In the genomic region with DNA sequence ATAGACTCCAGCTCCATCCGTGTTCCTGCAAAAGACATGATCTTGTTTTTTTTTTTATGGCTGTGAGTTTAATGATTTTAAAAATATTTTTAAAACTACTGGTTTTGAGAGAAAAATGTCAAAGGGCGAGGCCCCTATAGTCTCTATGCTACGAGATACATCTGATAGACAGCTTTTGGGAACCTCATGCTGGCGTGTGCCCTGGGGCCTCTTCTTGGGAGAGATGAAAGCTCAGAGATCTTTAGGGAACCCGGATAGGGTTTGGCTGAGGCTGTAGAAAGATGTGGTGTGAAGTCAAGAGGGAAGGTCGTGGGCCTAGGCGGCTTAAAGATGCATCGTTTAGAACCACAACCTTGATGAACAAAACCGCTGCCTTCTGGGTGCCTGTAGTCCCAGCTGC, we compare ENCODE assay signal across 1 cellular context.
TF ChIP-seq lines count a peak whose summit lies in the region.

No MANE protein-coding gene starts in this region.

TF ChIP-seq in GM23338, 12 proteins besides CTCF, POLR2A, EP300 and RAD21 (continued from another document):
- no peak for TF ChIP-seq ZNF462 (CRISPR knock-in tag; IDR thresholded peaks at IDR 0.05)
- TF ChIP-seq NANOG (IDR thresholded peaks at IDR 0.05; ENCODE audit: borderline replicate concordance) = no peak
